ENCODE assay signal across 33 cellular contexts in the genomic region with DNA sequence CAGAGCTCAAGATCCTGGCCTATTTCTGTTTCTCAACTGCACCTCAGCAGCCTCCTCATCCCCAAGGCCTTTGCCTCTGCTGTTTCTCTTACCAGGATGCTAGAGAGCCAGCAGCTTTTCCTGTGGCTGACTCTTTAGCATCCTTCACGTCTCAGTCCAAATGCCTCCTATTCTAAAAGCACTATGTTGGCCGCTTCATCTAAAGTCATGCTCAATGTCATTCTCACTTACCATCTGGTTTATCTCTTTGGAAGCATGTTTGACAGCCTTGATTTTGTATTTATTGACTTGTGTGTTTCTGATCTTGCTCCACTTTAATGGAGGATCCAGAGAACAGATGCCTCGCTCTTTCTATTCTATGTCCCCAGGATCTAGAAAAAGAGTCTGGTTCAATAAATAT.
DNase-seq lines count a peak whose midpoint lies in the region; ATAC-seq and TF ChIP-seq lines count a peak whose summit lies in the region.
"Had no signal": no experiment of that assay in that cellular context is flagged by ENCODE, and none has a peak within 500 bp of the region (broad histone marks: within the 10 kb centered on the region; RNA-seq: fewer than 3 reads in every experiment).

No MANE protein-coding gene starts in this region.

- H3K9me3 ChIP-seq in heart left ventricle (no peaks in the 10 kb centered on the region), right cardiac atrium (ENCODE audit: control insufficient read depth, low read length) (no peaks in the 10 kb centered on the region), esophagus muscularis mucosa (no peaks in the 10 kb centered on the region), lower lobe of right lung (no peaks in the 10 kb centered on the region)
- H3K9me3 ChIP-seq: A549; BE2C; BLaER1; BLaER1 treated with 17β-estradiol and CSF1 and Interleukin-3, amounts not matched to agents 10 nM and 100 nM; Caco-2 had no signal

- TF ChIP-seq CTCF in heart left ventricle (IDR thresholded peaks at IDR 0.05) (no peak), esophagus muscularis mucosa (IDR thresholded peaks at IDR 0.05) (no peak), lower lobe of right lung (IDR thresholded peaks at IDR 0.05) (no peak)

- H3K36me3 ChIP-seq in heart left ventricle: no peaks in the 10 kb centered on the region
- no peaks in the 10 kb centered on the region for H3K36me3 ChIP-seq in esophagus muscularis mucosa
- no peaks in the 10 kb centered on the region for H3K36me3 ChIP-seq in lower lobe of right lung
- H3K36me3 ChIP-seq: BE2C; BLaER1; BLaER1 treated with 17β-estradiol and CSF1 and Interleukin-3, amounts not matched to agents 10 nM and 100 nM had no signal

- H3K4me3 ChIP-seq in heart left ventricle: no peak overlapping the region
- H3K4me3 ChIP-seq in right cardiac atrium (ENCODE audit: low read length): no peak overlapping the region
- H3K4me3 ChIP-seq in esophagus muscularis mucosa: no peak overlapping the region
- H3K4me3 ChIP-seq in lower lobe of right lung: no peak overlapping the region
- H3K4me3 ChIP-seq: A549; BLaER1; BLaER1 treated with 17β-estradiol and CSF1 and Interleukin-3, amounts not matched to agents 10 nM and 100 nM had no signal

- TF ChIP-seq POLR2A in heart left ventricle (IDR thresholded peaks at IDR 0.05) (no peak), esophagus muscularis mucosa (IDR thresholded peaks at IDR 0.05; ENCODE audit: low read depth) (no peak)

- no peaks in the 10 kb centered on the region for H3K4me1 ChIP-seq in heart left ventricle
- no peaks in the 10 kb centered on the region for H3K4me1 ChIP-seq in right cardiac atrium (ENCODE audit: control insufficient read depth, insufficient read depth, low read length)
- no peaks in the 10 kb centered on the region for H3K4me1 ChIP-seq in esophagus muscularis mucosa
- no peaks in the 10 kb centered on the region for H3K4me1 ChIP-seq in lower lobe of right lung
- H3K4me1 ChIP-seq: A549; BE2C; BLaER1; BLaER1 treated with 17β-estradiol and CSF1 and Interleukin-3, amounts not matched to agents 10 nM and 100 nM; Caco-2 had no signal

- H3K27ac ChIP-seq in heart left ventricle (no peak overlapping the region), right cardiac atrium (ENCODE audit: low read length) (no peak overlapping the region), esophagus muscularis mucosa (replicated peaks in 1 of 4) (no peak overlapping the region), lower lobe of right lung (no peak overlapping the region)
- H3K27ac ChIP-seq: 22Rv1; A549; BLaER1; BLaER1 treated with 17β-estradiol and CSF1 and Interleukin-3, amounts not matched to agents 10 nM and 100 nM; C4-2B had no signal

- 54 to 61% (median 55%) methylated on average over 3 of the region's 3 CpGs for WGBS in heart left ventricle, 4 donors
- WGBS in right cardiac atrium: 72% methylated on average over 3 of the region's 3 CpGs
- 89% methylated on average over 3 of the region's 3 CpGs for WGBS in esophagus muscularis mucosa

- ATAC-seq in Right ventricle myocardium superior (ENCODE audit: poor library complexity): peak; percentile 22
- no peak for ATAC-seq in heart left ventricle
- peak; percentile 36 for ATAC-seq in left ventricle myocardium superior
- no peak for ATAC-seq in right cardiac atrium
- ATAC-seq in lower lobe of right lung: no peak
- ATAC-seq: A549; CD8-positive, alpha-beta T cell had no signal

- TF ChIP-seq EP300 in esophagus muscularis mucosa (IDR thresholded peaks at IDR 0.05): no peak

- intact Hi-C loops in Right ventricle myocardium superior (cut with DNase I) (no loop called here), heart left ventricle (cut with DNase I) (no loop called here), left ventricle myocardium superior (cut with micrococcal nuclease) (no loop called here), right cardiac atrium (cut with DNase I) (no loop called here), esophagus muscularis mucosa (cut with DNase I) (no loop called here), lower lobe of right lung (cut with DNase I) (no loop called here)

- H3K27me3 ChIP-seq in heart left ventricle (no peaks in the 10 kb centered on the region), right cardiac atrium (ENCODE audit: control insufficient read depth, insufficient read depth) (no peaks in the 10 kb centered on the region), esophagus muscularis mucosa (no peaks in the 10 kb centered on the region), lower lobe of right lung (ENCODE audit: low read depth) (no peaks in the 10 kb centered on the region)
- H3K27me3 ChIP-seq: BE2C; BLaER1; BLaER1 treated with 17β-estradiol and CSF1 and Interleukin-3, amounts not matched to agents 10 nM and 100 nM had no signal

- no peak for DNase-seq in Right ventricle myocardium superior
- no peak for DNase-seq in heart left ventricle
- no peak for DNase-seq in left ventricle myocardium superior
- no peak for DNase-seq in right cardiac atrium
- DNase-seq in SK-N-DZ (ENCODE audit: low spot score): peak; percentile 84
- peak; percentile 66 for DNase-seq in esophagus muscularis mucosa (ENCODE audit: extremely low spot score)
- no peak for DNase-seq in lower lobe of right lung
- no peak for DNase-seq in NCI-H2227 (lab: John Stamatoyannopoulos, UW; ENCODE audit: unreplicated experiment)
- DNase-seq: 8988T; ACHN; AML-193; BE2C; C1 segment of cervical spinal cord; Caco-2; Calu3; CD4-positive, alpha-beta memory T cell; CD4-positive, alpha-beta T cell; CD4-positive, CD25-positive, alpha-beta regulatory T cell; CD8-positive, alpha-beta memory T cell; CD8-positive, alpha-beta T cell; COR-L47; DMS 273 treated with DMSO at 0.1 percent for 48 hours; DMS153; DMS53; DMS79; DMS79 treated with DMSO at 0.1 percent for 48 hours; DND-41; EL had no signal

Comparison
In these comparisons a context has a peak if more than half of its experiments do, and no peak if none do; other contexts are left out.
1. ATAC-seq: peak in Right ventricle myocardium superior (single experiment) and left ventricle myocardium superior (single experiment); none in heart left ventricle (0 of 4), right cardiac atrium (0 of 2) and lower lobe of right lung (0 of 2).
2. DNase-seq: peak in SK-N-DZ (single experiment) and esophagus muscularis mucosa (single experiment); none in Right ventricle myocardium superior (single experiment), heart left ventricle (0 of 5), left ventricle myocardium superior (single experiment), right cardiac atrium (0 of 3), lower lobe of right lung (single experiment) and NCI-H2227 (single experiment).